Comparison of ENCODE assay signal across 8 cellular contexts in the genomic region with DNA sequence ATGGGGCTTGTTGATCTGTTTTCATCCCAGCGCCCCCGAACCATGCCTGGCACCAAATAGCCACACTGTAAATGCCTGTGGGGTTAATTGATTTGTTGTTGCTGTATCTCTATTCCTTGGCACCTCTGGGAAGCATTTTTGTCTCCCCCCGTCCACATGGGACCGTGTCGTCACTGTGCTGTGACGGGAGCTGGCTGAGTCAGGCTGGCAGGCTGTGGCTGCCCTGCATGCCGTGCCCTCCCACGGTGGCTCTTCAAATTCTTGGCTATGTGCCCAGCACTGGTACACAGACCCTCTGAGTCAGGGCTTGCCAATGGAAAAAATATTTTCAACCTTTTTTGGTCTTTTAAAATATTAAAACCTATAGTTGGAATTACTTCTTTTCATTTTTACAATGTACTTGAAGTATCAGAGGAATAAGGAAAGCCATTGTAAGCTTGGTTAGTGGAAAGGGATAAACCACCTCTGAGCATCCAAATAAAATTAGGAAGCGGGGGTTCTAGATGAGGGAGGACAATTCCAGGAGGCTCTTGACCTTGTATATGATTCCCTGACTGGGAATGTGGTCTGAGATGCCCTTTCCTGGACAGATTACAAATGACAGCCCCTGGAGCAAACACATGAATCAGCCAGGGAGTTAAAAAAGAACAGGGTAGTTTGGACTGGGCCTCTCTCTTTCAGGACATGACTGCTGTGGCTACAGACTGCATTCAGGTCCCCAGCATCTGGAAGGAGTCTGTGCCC. TPM values are rescaled to one million over a fixed set of nuclear protein-coding genes. Genes with fewer than 3 reads are reported as not detected.
A peak's percentile ranks its signal among the peaks of the same experiment; 100 is the strongest.
DNase-seq lines count a peak whose midpoint lies in the region; ATAC-seq lines count a peak whose summit lies in the region.

No MANE protein-coding gene starts in this region.

- intact Hi-C loops in Right ventricle myocardium superior (cut with DNase I), result no loop called here

- peak; percentile 48 for DNase-seq in CD1c-positive myeloid dendritic cell (ENCODE audit: extremely low spot score)
- peak; percentile 45 for DNase-seq in NCI-H1694 treated with DMSO at 0.1 percent for 48 hours (lab: John Stamatoyannopoulos, UW)
- DNase-seq in activated T-helper 9 cell treated with anti-CD3 and anti-CD28 coated beads, Interleukin-2, amount 50 U/mL, for 16 hours (ENCODE audit: low read depth), result peak; percentile 41
- DNase-seq in Right ventricle myocardium superior, result peak; percentile 71
- DNase-seq in stimulated activated CD4-positive, alpha-beta T cell treated with anti-CD3 and anti-CD28 coated beads, Interleukin-12 subunit alpha, Interleukin-12 subunit beta, amount 100 ng/mL, for 48 hours (ENCODE audit: low read depth in 2 of 3, low spot score in 1 of 3), result peak; percentile 29 to 31 (median 31)
- no peak for DNase-seq in NK-92 (lab: John Stamatoyannopoulos, UW; ENCODE audit: unreplicated experiment)

- ATAC-seq in Right ventricle myocardium superior (ENCODE audit: poor library complexity) (peak; percentile 83), HG02759 (IDR thresholded peaks at IDR 0.05; ENCODE audit: unreplicated experiment) (no peak), HG02763 (IDR thresholded peaks at IDR 0.05; ENCODE audit: unreplicated experiment) (no peak)

RNA-seq across cellular contexts. Expression of gene DGKD, which starts 59.4 kb away (rescaled TPM):
- 27.2 TPM for total RNA-seq in Right ventricle myocardium superior
